In genomic region chr14:77482422-77482821, GRCh38 we compare ENCODE assay signal across 31 cellular contexts. TPM values are rescaled to one million over a fixed set of nuclear protein-coding genes. Genes with fewer than 3 reads are reported as not detected.
"Had no signal": no experiment of that assay in that cellular context is flagged by ENCODE, and none has a peak within 500 bp of the region (broad histone marks: within the 10 kb centered on the region; RNA-seq: fewer than 3 reads in every experiment).

No MANE protein-coding gene starts in this region.

- H3K4me3 ChIP-seq: coronary artery, dorsolateral prefrontal cortex, esophagus muscularis mucosa, gastrocnemius medialis, heart left ventricle had no signal

- H3K4me1 ChIP-seq: esophagus muscularis mucosa, foreskin keratinocyte, gastrocnemius medialis, heart left ventricle had no signal

- H3K4me1 Mint-ChIP-seq: activated naive CD4-positive, alpha-beta T cell treated with anti-CD3 and anti-CD28 coated beads, Interleukin-2, amount 10 ng/mL, durations not matched to agents 7 days and 5 days; activated T-helper 17 cell treated with anti-CD3 and anti-CD28 coated beads, Interleukin-2, amount 50 U/mL, for 72 hours; central memory CD8-positive, alpha-beta T cell; WTC11 had no signal

- H3K4me3 Mint-ChIP-seq: activated CD8-positive, alpha-beta T cell treated with anti-CD3 and anti-CD28 coated beads for 36 hours; activated naive CD4-positive, alpha-beta T cell treated with anti-CD3 and anti-CD28 coated beads, Interleukin-2, amount 10 ng/mL, durations not matched to agents 7 days and 5 days; activated naive CD8-positive, alpha-beta T cell; activated T-cell treated with anti-CD3 and anti-CD28 coated beads, Interleukin-2, amount 50 U/mL, for 4 hours; activated T-helper 17 cell treated with anti-CD3 and anti-CD28 coated beads, Interleukin-2, amount 50 U/mL, for 72 hours; central memory CD8-positive, alpha-beta T cell; dendritic cell treated with granulocyte-macrophage colony-stimulating factor and Interleukin-4, amounts not matched to agents 40 ng/mL and 50 ng/mL, for 4 days; WTC11 had no signal

- H3K9me3 ChIP-seq: esophagus muscularis mucosa, gastrocnemius medialis, heart left ventricle had no signal

- H3K36me3 Mint-ChIP-seq: activated naive CD4-positive, alpha-beta T cell treated with anti-CD3 and anti-CD28 coated beads, Interleukin-2, amount 10 ng/mL, durations not matched to agents 7 days and 5 days; activated naive CD8-positive, alpha-beta T cell; WTC11 had no signal

- ATAC-seq: activated CD4-positive, CD25-positive, alpha-beta regulatory T cell treated with anti-CD3 and anti-CD28 coated beads, Interleukin-2, amount 50 U/mL, for 24 hours; activated CD8-positive, alpha-beta T cell treated with anti-CD3 and anti-CD28 coated beads for 36 hours; activated T-cell treated with anti-CD3 and anti-CD28 coated beads, Interleukin-2, amount 50 U/mL, for 4 hours; activated T-helper 17 cell treated with anti-CD3 and anti-CD28 coated beads, Interleukin-2, amount 50 U/mL, for 72 hours; foreskin keratinocyte; gastrocnemius medialis; heart left ventricle; WTC11 had no signal

- H3K27ac ChIP-seq: brain microvascular endothelial cell, coronary artery, dorsolateral prefrontal cortex, esophagus muscularis mucosa, foreskin keratinocyte, gastrocnemius medialis, heart left ventricle, VCaP had no signal

- H3K27ac Mint-ChIP-seq: activated CD8-positive, alpha-beta T cell treated with anti-CD3 and anti-CD28 coated beads for 36 hours; activated naive CD4-positive, alpha-beta T cell treated with anti-CD3 and anti-CD28 coated beads, Interleukin-2, amount 10 ng/mL, durations not matched to agents 7 days and 5 days; activated naive CD8-positive, alpha-beta T cell; activated T-helper 17 cell treated with anti-CD3 and anti-CD28 coated beads, Interleukin-2, amount 50 U/mL, for 72 hours; dendritic cell treated with granulocyte-macrophage colony-stimulating factor and Interleukin-4, amounts not matched to agents 40 ng/mL and 50 ng/mL, for 4 days; WTC11 had no signal

- H3K36me3 ChIP-seq: brain microvascular endothelial cell, esophagus muscularis mucosa, gastrocnemius medialis, heart left ventricle had no signal

- DNase-seq: activated CD4-positive, alpha-beta T cell treated with anti-CD3 and anti-CD28 coated beads for 48 hours; activated CD4-positive, alpha-beta T cell treated with anti-CD3 and anti-CD28 coated beads, Interleukin-2, amount 50 U/mL, for 1 hour; activated CD4-positive, alpha-beta T cell treated with anti-CD3 and anti-CD28 coated beads, Interleukin-2, amount 50 U/mL, for 48 hours; activated CD8-positive, alpha-beta memory T cell treated with anti-CD3 and anti-CD28 coated beads for 24 hours; activated CD8-positive, alpha-beta T cell treated with anti-CD3 and anti-CD28 coated beads for 36 hours; activated effector memory CD4-positive, alpha-beta T cell treated with Interleukin-2 at 50 U/mL for 16 hours; activated naive CD4-positive, alpha-beta T cell treated with anti-CD3 and anti-CD28 coated beads, Interleukin-2, amount 10 ng/mL, durations not matched to agents 7 days and 5 days; activated T-cell treated with anti-CD3 and anti-CD28 coated beads, Interleukin-2, amount 50 U/mL, for 4 hours; amniotic stem cell; anterior cingulate cortex; brain microvascular endothelial cell; dorsolateral prefrontal cortex; effector memory CD4-positive, alpha-beta T cell; erythroblast; foreskin keratinocyte; gastrocnemius medialis; glutamatergic neuron; heart left ventricle; T-helper 2 cell had no signal

- H3K9me3 Mint-ChIP-seq: activated CD8-positive, alpha-beta T cell treated with anti-CD3 and anti-CD28 coated beads for 36 hours; activated naive CD4-positive, alpha-beta T cell treated with anti-CD3 and anti-CD28 coated beads, Interleukin-2, amount 10 ng/mL, durations not matched to agents 7 days and 5 days; activated T-cell treated with anti-CD3 and anti-CD28 coated beads, Interleukin-2, amount 50 U/mL, for 4 hours; activated T-helper 17 cell treated with anti-CD3 and anti-CD28 coated beads, Interleukin-2, amount 50 U/mL, for 72 hours; central memory CD8-positive, alpha-beta T cell; dendritic cell treated with granulocyte-macrophage colony-stimulating factor and Interleukin-4, amounts not matched to agents 40 ng/mL and 50 ng/mL, for 4 days; WTC11 had no signal

- H3K27me3 ChIP-seq: brain microvascular endothelial cell, dorsolateral prefrontal cortex, esophagus muscularis mucosa, foreskin keratinocyte, gastrocnemius medialis, heart left ventricle had no signal

- H3K27me3 Mint-ChIP-seq: activated CD8-positive, alpha-beta T cell treated with anti-CD3 and anti-CD28 coated beads for 36 hours; activated naive CD8-positive, alpha-beta T cell; activated T-helper 17 cell treated with anti-CD3 and anti-CD28 coated beads, Interleukin-2, amount 50 U/mL, for 72 hours; central memory CD8-positive, alpha-beta T cell; dendritic cell treated with granulocyte-macrophage colony-stimulating factor and Interleukin-4, amounts not matched to agents 40 ng/mL and 50 ng/mL, for 4 days had no signal

RNA-seq across cellular contexts. Expression of gene ISM2, which starts 16.2 kb away (rescaled TPM):
- total RNA-seq: activated T-cell treated with anti-CD3 and anti-CD28 coated beads, Interleukin-2, amount 50 U/mL, for 4 hours; bronchial epithelial cell; cardiac septum; gastrocnemius medialis; T-helper 1 cell treated with Interleukin-12 subunit alpha and Interleukin-12 subunit beta and Interleukin-4 antibody, amounts not matched to agents 30 ng/mL and 1 ng/mL, for 36 hours had no signal
- polyA plus RNA-seq: heart left ventricle had no signal

RNA-seq across cellular contexts. Expression of gene NOXRED1, which starts 59.1 kb away (rescaled TPM):
- total RNA-seq: cardiac septum, gastrocnemius medialis had no signal
- polyA plus RNA-seq: heart left ventricle had no signal
